In genomic region chr1:222582099-222582774, GRCh38 we compare ENCODE assay signal across 9 cellular contexts. TPM values are rescaled to one million over a fixed set of nuclear protein-coding genes. Genes with fewer than 3 reads are reported as not detected.
DNase-seq lines count a peak whose midpoint lies in the region; ATAC-seq, FAIRE-seq and TF ChIP-seq lines count a peak whose summit lies in the region.
"Had no signal": no experiment of that assay in that cellular context is flagged by ENCODE, and none has a peak within 500 bp of the region (broad histone marks: within the 10 kb centered on the region; RNA-seq: fewer than 3 reads in every experiment).

No MANE protein-coding gene starts in this region.

- no peaks in the 10 kb centered on the region for H3K27me3 Mint-ChIP-seq in CD4-positive, alpha-beta T cell

- peak; percentile 41 for DNase-seq in ACHN
- no peak for DNase-seq in K562 (ENCODE audit: extremely low read depth in 1 of 4, low spot score in 3 of 4)
- DNase-seq in DMS79 treated with DMSO at 0.1 percent for 48 hours (lab: John Stamatoyannopoulos, UW) = no peak
- no peak for DNase-seq in mesenteric fat pad (ENCODE audit: low spot score)
- no peak for DNase-seq in CD4-positive, alpha-beta T cell
- DNase-seq: NCI-H2107 had no signal

- peaks cover 33% of the 10 kb centered on the region for H3K79me2 ChIP-seq in K562 (ENCODE audit: control insufficient read depth, insufficient read depth, low read length)

- no TSS peak for BruUV-seq in K562 (replicated peaks; lab: Mats Ljungman, UMichigan)

- no peak overlapping the region for H2AFZ ChIP-seq in K562 (ENCODE audit: low read depth, low read length)

- TF ChIP-seq POLR2A in K562 (conservative IDR thresholded peaks at IDR 0.05) = no peak

- no peaks in the 10 kb centered on the region for H3K9me1 ChIP-seq in K562 (ENCODE audit: control insufficient read depth, insufficient read depth, low read length)

- H3K27ac ChIP-seq in K562 (ENCODE audit: extremely low read depth, low read depth, low read length) = no peak overlapping the region
- H3K27ac ChIP-seq in CD4-positive, alpha-beta T cell (ENCODE audit: low read depth, low read length) = no peak overlapping the region

- intact Hi-C loops in K562 (cut with micrococcal nuclease) = no loop called here
- intact Hi-C loops in CD4-positive, alpha-beta T cell (cut with DNase I, micrococcal nuclease) = no loop called here

- POLR2A ChIA-PET in K562 (lab: Yijun Ruan, JAX) = interaction anchor here (0.6 kb wide), 1 partner anchor 343 kb away, joined by 3 read pairs; no protein-coding TSS in a partner anchor
- POLR2A ChIA-PET in CD4-positive, alpha-beta T cell (lab: Charles Lee) = no interaction called here

- no peaks in the 10 kb centered on the region for H4K20me1 ChIP-seq in K562 (replicated peaks; ENCODE audit: control insufficient read depth, insufficient read depth, low read length)

- in situ Hi-C loops in ACHN (cut with HindIII; ENCODE audit: low pct_ligation_motif_present, low pct_unique_long_range_greater_than_20kb, low sequenced_read_pairs) = no loop called here
- in situ Hi-C loops in K562 (cut with MboI) = no loop called here

- no peaks in the 10 kb centered on the region for H3K9me3 ChIP-seq in K562 (replicated peaks; ENCODE audit: control insufficient read depth, insufficient read depth, low read depth, low read length)
- H3K9me3 ChIP-seq in CD4-positive, alpha-beta T cell (ENCODE audit: control insufficient read depth, low read length) = no peaks in the 10 kb centered on the region

- peak; percentile 76 for ATAC-seq in GM18870 (IDR thresholded peaks at IDR 0.05; ENCODE audit: unreplicated experiment)
- peak; percentile 59 for ATAC-seq in HG03159 (IDR thresholded peaks at IDR 0.05; ENCODE audit: unreplicated experiment)
- no peak for ATAC-seq in K562
- ATAC-seq in HG02571 (IDR thresholded peaks at IDR 0.05; ENCODE audit: unreplicated experiment) = no peak
- no peak for ATAC-seq in CD4-positive, alpha-beta T cell (ENCODE audit: poor library complexity)

- no peak for TF ChIP-seq EP300 in K562 (IDR thresholded peaks at IDR 0.05; ENCODE audit: low read length)

- no peaks in the 10 kb centered on the region for H3K27me3 ChIP-seq in K562 (ENCODE audit: control insufficient read depth in 2 of 2, insufficient read depth in 2 of 2, low read length in 2 of 2)
- no peaks in the 10 kb centered on the region for H3K27me3 ChIP-seq in CD4-positive, alpha-beta T cell (ENCODE audit: control insufficient read depth, insufficient read depth, low read length)

- no peak for FAIRE-seq in K562 (lab: Jason Lieb, UNC)

- H3K27ac Mint-ChIP-seq in CD4-positive, alpha-beta T cell = no peak overlapping the region

- no peak for TF ChIP-seq RAD21 in K562 (CRISPR knock-in tag; conservative IDR thresholded peaks at IDR 0.05 in 1 of 2, IDR thresholded peaks at IDR 0.05 in 1 of 2)

- CTCF ChIA-PET in K562 (lab: Yijun Ruan, JAX; ENCODE audit: low intra/inter-chr PET ratio) = no interaction called here
- CTCF ChIA-PET in CD4-positive, alpha-beta T cell (lab: Charles Lee) = no interaction called here

- H3K4me1 Mint-ChIP-seq in CD4-positive, alpha-beta T cell (ENCODE audit: low read depth) = peaks cover 22% of the 10 kb centered on the region

- peaks cover 89% of the 10 kb centered on the region for H3K36me3 Mint-ChIP-seq in CD4-positive, alpha-beta T cell (ENCODE audit: low read depth)

- no peak overlapping the region for H3K4me3 ChIP-seq in K562

- TF ChIP-seq CTCF in K562 (IDR thresholded peaks at IDR 0.05 in 2 of 3, conservative IDR thresholded peaks at IDR 0.05 in 1 of 3; ENCODE audit: insufficient read depth in 2 of 3, low read depth in 1 of 3, low read length in 3 of 3) = no peak
- TF ChIP-seq CTCF in CD4-positive, alpha-beta T cell (IDR thresholded peaks at IDR 0.05) = no peak

- H3K4me3 Mint-ChIP-seq in CD4-positive, alpha-beta T cell = no peak overlapping the region

- 83% methylated on average over 4 of the region's 4 CpGs for WGBS in K562 (ENCODE audit: insufficient coverage, low coverage, missing lambda C conversion rate)

- no peaks in the 10 kb centered on the region for H3K9me3 Mint-ChIP-seq in CD4-positive, alpha-beta T cell

- H3K36me3 ChIP-seq in K562 (ENCODE audit: control insufficient read depth, insufficient read depth, low read length) = peaks cover 80% of the 10 kb centered on the region

- H3K9ac ChIP-seq in K562 (ENCODE audit: insufficient read depth in 1 of 2, low read depth in 2 of 2, low read length in 2 of 2) = no peak overlapping the region

- no peaks in the 10 kb centered on the region for H3K4me1 ChIP-seq in K562 (replicated peaks in 1 of 2; ENCODE audit: control insufficient read depth in 2 of 2, insufficient read depth in 2 of 2, low read length in 2 of 2)

- no peak overlapping the region for H3K4me2 ChIP-seq in K562 (ENCODE audit: insufficient read depth, low read length)

TF ChIP-seq in K562, 482 proteins besides CTCF, POLR2A, EP300 and RAD21 (continues in another document):
- no peak for TF ChIP-seq ZNF384 (IDR thresholded peaks at IDR 0.05; ENCODE audit: low read depth, low read length)

RNA-seq across cellular contexts. Expression of gene TAF1A, which starts 7.5 kb away (rescaled TPM):
- total RNA-seq in K562 (2011; cell fraction: chromatin; rRNA removed; ENCODE audit: low replicate concordance) = 18.1 and 45.1 TPM in 2 replicates
- total RNA-seq in K562 (2011; cell fraction: nucleolus; rRNA removed) = 5.3 and 6.3 TPM in 2 replicates
- 16.3 and 24.0 TPM in 2 replicates for total RNA-seq in K562 (2011; cell fraction: nucleoplasm; rRNA removed)
- total RNA-seq in K562 (2014; rRNA removed) = 16.9 and 23.3 TPM in 2 replicates
- total RNA-seq in K562 (2014; rRNA removed; fragmentation: Illumina TruSeq; extraction: Trizol) = 32.6 and 33.0 TPM in 2 replicates
- 27.3 and 30.8 TPM in 2 replicates for total RNA-seq in K562 (2015; rRNA removed; fragmentation: Illumina TruSeq; extraction: Trizol)
- total RNA-seq in K562 (2021) = 22.2 and 23.4 TPM in 2 replicates
- polyA plus RNA-seq in K562 (2011; rRNA removed) = 14.6 and 17.8 TPM in 2 replicates
- polyA plus RNA-seq in K562 (2011; cell fraction: cytosol; rRNA removed) = 2.8 and 6.9 TPM in 2 replicates
- polyA plus RNA-seq in K562 (2011; cell fraction: nucleus; rRNA removed) = 15.1 and 19.4 TPM in 2 replicates
- polyA plus RNA-seq in K562 (2012) = 8.4 and 17.0 TPM in 2 replicates
- polyA plus RNA-seq in K562 (2014; fragmentation: Illumina TruSeq; extraction: Trizol) = 20.2 and 25.3 TPM in 2 replicates
- 10 to 100 TPM; 33.6 to 36.8 TPM for polyA plus RNA-seq in K562 (2014; fragmentation: Nextera tagmentation; extraction: Ambion mirVana)
- polyA plus RNA-seq in K562 (2014; rRNA removed) = 19.3 and 20.0 TPM in 2 replicates
- polyA minus RNA-seq in K562 (2011; rRNA and poly(A)+ RNA removed) = 18.5 and 20.2 TPM in 2 replicates
- 6.5 and 13.6 TPM in 2 replicates for polyA minus RNA-seq in K562 (2011; cell fraction: cytosol; rRNA and poly(A)+ RNA removed)
- 17.0 and 25.1 TPM in 2 replicates for polyA minus RNA-seq in K562 (2011; cell fraction: nucleus; rRNA and poly(A)+ RNA removed)
- total RNA-seq in mesenteric fat pad = 7.2 TPM
- total RNA-seq in CD4-positive, alpha-beta T cell = 1 to 10 TPM; 3.3 to 4.1 TPM

RNA-seq across cellular contexts. Expression of gene HHIPL2, which starts 34.3 kb away (rescaled TPM):
- total RNA-seq in K562 (2011; cell fraction: chromatin; rRNA removed; ENCODE audit: low replicate concordance) = 0.23 and 0.92 TPM in 2 replicates
- 0.33 and 0.39 TPM in 2 replicates for total RNA-seq in K562 (2011; cell fraction: nucleolus; rRNA removed)
- total RNA-seq in K562 (2011; cell fraction: nucleoplasm; rRNA removed) = not detected in 2 replicates
- total RNA-seq in K562 (2014; rRNA removed) = 0.05 and 0.16 TPM in 2 replicates
- total RNA-seq in K562 (2014; rRNA removed; fragmentation: Illumina TruSeq; extraction: Trizol) = 0.54 and 0.55 TPM in 2 replicates
- 0.11 and 0.33 TPM in 2 replicates for total RNA-seq in K562 (2015; rRNA removed; fragmentation: Illumina TruSeq; extraction: Trizol)
- 0.22 and 0.40 TPM in 2 replicates for total RNA-seq in K562 (2021)
- 0.15 and 0.18 TPM in 2 replicates for polyA plus RNA-seq in K562 (2011; rRNA removed)
- 0.03 and 0.04 TPM in 2 replicates for polyA plus RNA-seq in K562 (2011; cell fraction: cytosol; rRNA removed)
- polyA plus RNA-seq in K562 (2011; cell fraction: nucleus; rRNA removed) = 0.68 and 1.4 TPM in 2 replicates
- 0.35 and 1.0 TPM in 2 replicates for polyA plus RNA-seq in K562 (2012)
- polyA plus RNA-seq in K562 (2014; fragmentation: Illumina TruSeq; extraction: Trizol) = 0.15 and 0.83 TPM in 2 replicates
- polyA plus RNA-seq in K562 (2014; fragmentation: Nextera tagmentation; extraction: Ambion mirVana) = under 1 TPM in 1 of 2 experiments, not detected in 1; 0.18 TPM
- 0.60 and 1.1 TPM in 2 replicates for polyA plus RNA-seq in K562 (2014; rRNA removed)
- not detected in 2 replicates for polyA minus RNA-seq in K562 (2011; rRNA and poly(A)+ RNA removed)
- not detected in 2 replicates for polyA minus RNA-seq in K562 (2011; cell fraction: cytosol; rRNA and poly(A)+ RNA removed)
- polyA minus RNA-seq in K562 (2011; cell fraction: nucleus; rRNA and poly(A)+ RNA removed) = not detected in 2 replicates
- total RNA-seq in mesenteric fat pad = not detected
- under 1 TPM; 0.22 to 0.77 TPM for total RNA-seq in CD4-positive, alpha-beta T cell

RNA-seq across cellular contexts. Expression of gene MIA3, which starts 35.7 kb away (rescaled TPM):
- 45.8 and 148 TPM in 2 replicates for total RNA-seq in K562 (2011; cell fraction: chromatin; rRNA removed; ENCODE audit: low replicate concordance)
- total RNA-seq in K562 (2011; cell fraction: nucleolus; rRNA removed) = 35.4 and 43.8 TPM in 2 replicates
- 64.4 and 101 TPM in 2 replicates for total RNA-seq in K562 (2011; cell fraction: nucleoplasm; rRNA removed)
- total RNA-seq in K562 (2014; rRNA removed) (38.6 and 57.8 TPM in 2 replicates), K562 (2014; rRNA removed; fragmentation: Illumina TruSeq; extraction: Trizol) (64.3 and 68.1 TPM in 2 replicates), K562 (2015; rRNA removed; fragmentation: Illumina TruSeq; extraction: Trizol) (72.8 and 79.8 TPM in 2 replicates), K562 (2021) (64.9 and 67.5 TPM in 2 replicates), mesenteric fat pad (69.4 TPM)
- polyA plus RNA-seq in K562 (2011; rRNA removed) (34.0 and 63.3 TPM in 2 replicates), K562 (2014; fragmentation: Illumina TruSeq; extraction: Trizol) (61.7 and 89.4 TPM in 2 replicates), K562 (2014; fragmentation: Nextera tagmentation; extraction: Ambion mirVana) (10 to 100 TPM; 21.6 to 40.8 TPM), K562 (2014; rRNA removed) (33.1 and 34.4 TPM in 2 replicates)
- polyA plus RNA-seq in K562 (2011; cell fraction: cytosol; rRNA removed) = 54.4 and 81.8 TPM in 2 replicates
- polyA plus RNA-seq in K562 (2011; cell fraction: nucleus; rRNA removed) = 285 and 344 TPM in 2 replicates
- polyA plus RNA-seq in K562 (2012) = 43.6 and 50.3 TPM in 2 replicates
- polyA minus RNA-seq in K562 (2011; rRNA and poly(A)+ RNA removed) = 52.5 and 69.6 TPM in 2 replicates
- polyA minus RNA-seq in K562 (2011; cell fraction: cytosol; rRNA and poly(A)+ RNA removed) = 28.4 and 36.3 TPM in 2 replicates
- 44.2 and 79.3 TPM in 2 replicates for polyA minus RNA-seq in K562 (2011; cell fraction: nucleus; rRNA and poly(A)+ RNA removed)
- 100 to 1,000 TPM; 123 to 135 TPM for total RNA-seq in CD4-positive, alpha-beta T cell

Comparison
In these comparisons a context has a peak if more than half of its experiments do, and no peak if none do; other contexts are left out.
1. ATAC-seq: peak in GM18870 (single experiment) and HG03159 (single experiment); none in K562 (single experiment), HG02571 (single experiment) and CD4-positive, alpha-beta T cell (single experiment).